In genomic region chr16:2857451-2858244, GRCh38 we compare ENCODE assay signal across 8 cellular contexts. TPM values are rescaled to one million over a fixed set of nuclear protein-coding genes. Genes with fewer than 3 reads are reported as not detected.
DNase-seq lines count a peak whose midpoint lies in the region; ATAC-seq, FAIRE-seq and TF ChIP-seq lines count a peak whose summit lies in the region.

Gene PRSS22 (minus strand): TSS chr16:2858170. CDS start chr16:2858104, 66 bp downstream.

- no peak within 1 kb of the TSS for H3K56ac ChIP-seq in H9 (ENCODE audit: insufficient read length, low read depth, low read length)

- CTCF ChIA-PET in HepG2 (lab: Yijun Ruan, JAX; ENCODE audit: low intra/inter-chr PET ratio, low total read pairs), result no interaction called here

- H3K18ac ChIP-seq in H9 (ENCODE audit: insufficient read length, low read depth, low read length), result no peak within 1 kb of the TSS

- intact Hi-C loops in HepG2 (cut with micrococcal nuclease; ENCODE audit: unreplicated experiment), result no loop called here
- intact Hi-C loops in left cardiac atrium (cut with DNase I), result no loop called here

- no peaks in the 10 kb centered on the region for H3K9me3 ChIP-seq in H9 (ENCODE audit: control insufficient read depth, low read depth, low read length)
- peaks cover 12% of the 10 kb centered on the region; the same call in 1 of the 2 replicates for H3K9me3 ChIP-seq in HepG2 (ENCODE audit: low read length)

- peak within 1 kb of the TSS; percentile 81 for H3K4me2 ChIP-seq in H9 (ENCODE audit: insufficient read depth, insufficient read length, low read length)
- H3K4me2 ChIP-seq in HepG2 (ENCODE audit: low read depth, low read length), result peak within 1 kb of the TSS; percentile 64

- no peak within 1 kb of the TSS for H3K4ac ChIP-seq in H9 (ENCODE audit: low read depth, low read length)

- H3K27ac ChIP-seq in 22Rv1 (peak within 1 kb of the TSS; percentile 74), H9 (ENCODE audit: insufficient read length, low read depth, low read length) (no peak within 1 kb of the TSS), HepG2 (ENCODE audit: extremely low read length, insufficient read depth, low read length) (no peak within 1 kb of the TSS), brain microvascular endothelial cell (no peak within 1 kb of the TSS)

- TF ChIP-seq RAD21 in HepG2 (CRISPR knock-in tag; IDR thresholded peaks at IDR 0.05), result no peak

- in situ Hi-C loops in HepG2 (cut with HindIII; ENCODE audit: extremely low pct_ligation_motif_present, low pct_unique_long_range_greater_than_20kb) (no loop called here), brain microvascular endothelial cell (cut with HindIII; ENCODE audit: low pct_ligation_motif_present, low sequenced_read_pairs) (no loop called here)

- H2AK5ac ChIP-seq in H9 (ENCODE audit: insufficient read length, low read length), result no peak within 1 kb of the TSS

- H3K79me1 ChIP-seq in H9 (ENCODE audit: insufficient read depth, low read depth, low read length, poor library complexity, severe bottlenecking), result no peaks in the 10 kb centered on the region

- H3K23me2 ChIP-seq in H9 (ENCODE audit: insufficient read length, low read depth, low read length, poor library complexity, severe bottlenecking), result peaks cover 5% of the 10 kb centered on the region

- peaks cover 2 to 11% (median 10%) of the 10 kb centered on the region in 3 experiments for H3K36me3 Mint-ChIP-seq in H9 (ENCODE audit: insufficient read depth in 1 of 3, low read depth in 3 of 3)
- no peaks in the 10 kb centered on the region for H3K36me3 Mint-ChIP-seq in activated naive CD8-positive, alpha-beta T cell treated with anti-CD3 and anti-CD28 coated beads, Interleukin-2, amount 10 ng/mL, durations not matched to agents 7 days and 5 days

- no peak within 1 kb of the TSS for H2BK15ac ChIP-seq in H9 (ENCODE audit: low read depth, low read length)

- FAIRE-seq in HepG2 (lab: Jason Lieb, UNC), result no peak

- H3K23ac ChIP-seq in H9 (ENCODE audit: insufficient read length, low read depth, low read length), result no peak within 1 kb of the TSS

- H3K36me3 ChIP-seq in HepG2 (replicated peaks in 1 of 2; ENCODE audit: control insufficient read depth in 1 of 2, insufficient read depth in 2 of 2, low read length in 2 of 2), result no peaks in the 10 kb centered on the region
- H3K36me3 ChIP-seq in brain microvascular endothelial cell (replicated peaks), result no peaks in the 10 kb centered on the region

- H2BK120ac ChIP-seq in H9 (ENCODE audit: low read depth, low read length, poor library complexity, severe bottlenecking), result no peak within 1 kb of the TSS

- H3K14ac ChIP-seq in H9 (ENCODE audit: insufficient read depth, low read length), result no peak within 1 kb of the TSS

- TF ChIP-seq CTCF in 22Rv1 (IDR thresholded peaks at IDR 0.05) (no peak), H9 (conservative IDR thresholded peaks at IDR 0.05) (no peak), HepG2 (CRISPR knock-in tag; IDR thresholded peaks at IDR 0.05) (no peak), brain microvascular endothelial cell (IDR thresholded peaks at IDR 0.05; ENCODE audit: low read depth, low read length, missing control alignments) (no peak)

- peak; percentile 11 for ATAC-seq in activated naive CD8-positive, alpha-beta T cell treated with anti-CD3 and anti-CD28 coated beads, Interleukin-2, amount 10 ng/mL, durations not matched to agents 7 days and 5 days (ENCODE audit: low read depth)
- peak; percentile 46 for ATAC-seq in HepG2
- no peak for ATAC-seq in GM19463 (IDR thresholded peaks at IDR 0.05; ENCODE audit: unreplicated experiment)
- ATAC-seq in GM21786 (IDR thresholded peaks at IDR 0.05; ENCODE audit: unreplicated experiment), result no peak
- no peak for ATAC-seq in left cardiac atrium

- H3K9ac ChIP-seq in H9 (ENCODE audit: extremely low read depth, insufficient read length, low read length) (no peak within 1 kb of the TSS), HepG2 (ENCODE audit: insufficient read depth, low read depth, low read length) (no peak within 1 kb of the TSS)

- no peak within 1 kb of the TSS for H2BK12ac ChIP-seq in H9 (ENCODE audit: insufficient read length, low read depth, low read length)

- H4K5ac ChIP-seq in H9 (ENCODE audit: insufficient read length, low read depth, low read length), result no peak within 1 kb of the TSS

- WGBS in H9 (ENCODE audit: extremely low coverage, insufficient read length, low lambda C conversion rate), result no CpG with 5 or more reads among the region's 42 CpGs
- WGBS in HepG2 (ENCODE audit: low lambda C conversion rate), result 23% methylated on average over 37 of the region's 42 CpGs

- H3K9me3 Mint-ChIP-seq in H9, result peaks cover 20 to 26% of the 10 kb centered on the region in 2 experiments
- peaks cover 15% of the 10 kb centered on the region for H3K9me3 Mint-ChIP-seq in activated naive CD8-positive, alpha-beta T cell treated with anti-CD3 and anti-CD28 coated beads, Interleukin-2, amount 10 ng/mL, durations not matched to agents 7 days and 5 days

- BruUV-seq in HepG2 (replicated peaks; lab: Mats Ljungman, UMichigan), result no TSS peak

- no peak within 1 kb of the TSS for H2BK5ac ChIP-seq in H9 (ENCODE audit: insufficient read length, low read length)

- H3K27ac Mint-ChIP-seq in H9, result no peak within 1 kb of the TSS
- peak within 1 kb of the TSS; percentile 69 for H3K27ac Mint-ChIP-seq in activated naive CD8-positive, alpha-beta T cell treated with anti-CD3 and anti-CD28 coated beads, Interleukin-2, amount 10 ng/mL, durations not matched to agents 7 days and 5 days

- H4K20me1 ChIP-seq in H9 (ENCODE audit: control insufficient read depth, insufficient read depth, insufficient read length), result no peaks in the 10 kb centered on the region
- H4K20me1 ChIP-seq in HepG2 (ENCODE audit: insufficient read depth, low read length), result no peaks in the 10 kb centered on the region

- no peak within 1 kb of the TSS for H4K91ac ChIP-seq in H9 (ENCODE audit: insufficient read length, low read depth, low read length)

- POLR2A ChIA-PET in activated naive CD8-positive, alpha-beta T cell treated with anti-CD3 and anti-CD28 coated beads, Interleukin-2, amount 10 ng/mL, durations not matched to agents 7 days and 5 days (lab: Charles Lee), result no interaction called here
- POLR2A ChIA-PET in HepG2 (lab: Yijun Ruan, JAX), result interaction anchor here (0.6 to 2.1 kb wide), 4 partner anchors 10 to 278 kb away, joined by 3 to 11 read pairs (median 6); no protein-coding TSS in a partner anchor

- H3K79me2 ChIP-seq in H9 (ENCODE audit: insufficient read depth, low read length) (no peaks in the 10 kb centered on the region), HepG2 (ENCODE audit: insufficient read depth, low read length) (no peaks in the 10 kb centered on the region)

- no peak within 1 kb of the TSS for H2BK20ac ChIP-seq in H9 (ENCODE audit: low read depth, low read length, poor library complexity, severe bottlenecking)

- TF ChIP-seq POLR2A in HepG2 (IDR thresholded peaks at IDR 0.05; ENCODE audit: insufficient read depth in 1 of 2, low read depth in 2 of 2, low read length in 2 of 2), result no peak

- peaks cover 34% of the 10 kb centered on the region for H3K27me3 Mint-ChIP-seq in H9 (ENCODE audit: low read depth)
- peaks cover 8% of the 10 kb centered on the region for H3K27me3 Mint-ChIP-seq in activated naive CD8-positive, alpha-beta T cell treated with anti-CD3 and anti-CD28 coated beads, Interleukin-2, amount 10 ng/mL, durations not matched to agents 7 days and 5 days

- H3K4me3 ChIP-seq in HepG2 (replicated peaks in 1 of 3; ENCODE audit: insufficient read depth in 1 of 3, low read depth in 2 of 3, low read length in 3 of 3) (peak within 1 kb of the TSS in 1 of 3 experiments; percentile 63; a peak in 1 of 6 replicates), brain microvascular endothelial cell (ENCODE audit: low read depth, low read length) (no peak within 1 kb of the TSS)

- H3K27me3 ChIP-seq in H9 (ENCODE audit: insufficient read depth, low read length) (no peaks in the 10 kb centered on the region), HepG2 (ENCODE audit: control insufficient read depth in 1 of 2, insufficient read depth in 2 of 2, low read length in 2 of 2) (peaks cover 0 to 2% of the 10 kb centered on the region in 2 experiments; a peak in 2 of 5 replicates), brain microvascular endothelial cell (replicated peaks) (peaks cover 8% of the 10 kb centered on the region)

- no peak within 1 kb of the TSS for H4K8ac ChIP-seq in H9 (replicated peaks; ENCODE audit: insufficient read length, low read depth, low read length)

- TF ChIP-seq EP300 in HepG2 (IDR thresholded peaks at IDR 0.05; ENCODE audit: low read depth in 2 of 2, low read length in 2 of 2) (no peak), HepG2 (CRISPR knock-in tag; IDR thresholded peaks at IDR 0.05; ENCODE audit: borderline replicate concordance) (no peak)

- peak; percentile 74 for DNase-seq in H9
- DNase-seq in activated naive CD8-positive, alpha-beta T cell treated with anti-CD3 and anti-CD28 coated beads, Interleukin-2, amount 10 ng/mL, durations not matched to agents 7 days and 5 days, result no peak
- no peak for DNase-seq in HepG2 (ENCODE audit: low spot score)
- no peak for DNase-seq in brain microvascular endothelial cell
- DNase-seq in left cardiac atrium, result no peak

- H2AFZ ChIP-seq in H9 (ENCODE audit: low read length) (no peak within 1 kb of the TSS), HepG2 (ENCODE audit: low read length) (no peak within 1 kb of the TSS)

- H3K4me1 ChIP-seq in H9 (ENCODE audit: insufficient read depth, low read length), result no peaks in the 10 kb centered on the region
- H3K4me1 ChIP-seq in HepG2 (ENCODE audit: insufficient read depth, low read length), result peaks cover 16% of the 10 kb centered on the region

- peak within 1 kb of the TSS; percentile 63 to 81 for H3K4me3 Mint-ChIP-seq in H9
- H3K4me3 Mint-ChIP-seq in activated naive CD8-positive, alpha-beta T cell treated with anti-CD3 and anti-CD28 coated beads, Interleukin-2, amount 10 ng/mL, durations not matched to agents 7 days and 5 days, result peak within 1 kb of the TSS; percentile 71

- peaks cover 5 to 7% of the 10 kb centered on the region in 2 experiments; a peak in 3 of 4 replicates for H3K4me1 Mint-ChIP-seq in H9
- peaks cover 3% of the 10 kb centered on the region for H3K4me1 Mint-ChIP-seq in activated naive CD8-positive, alpha-beta T cell treated with anti-CD3 and anti-CD28 coated beads, Interleukin-2, amount 10 ng/mL, durations not matched to agents 7 days and 5 days

- H3T11ph ChIP-seq in H9 (ENCODE audit: low read length), result no peak within 1 kb of the TSS

RNA-seq across cellular contexts. Expression of gene PRSS22, which starts in this region (rescaled TPM):
- total RNA-seq in H9 (2021), result 1.9 and 2.4 TPM in 2 replicates
- total RNA-seq in activated naive CD8-positive, alpha-beta T cell treated with anti-CD3 and anti-CD28 coated beads, Interleukin-2, amount 10 ng/mL, durations not matched to agents 7 days and 5 days, result not detected
- total RNA-seq in HepG2 (2016; rRNA removed; fragmentation: Illumina TruSeq; extraction: Trizol), result 0.24 TPM in 1 of 2 replicates, not detected in the other
- not detected in 2 replicates for total RNA-seq in HepG2 (2016; cell fraction: cytosol; rRNA removed; fragmentation: Illumina TruSeq; extraction: Trizol; ENCODE audit: low read depth)
- total RNA-seq in HepG2 (2016; cell fraction: insoluble cytoplasmic fraction; rRNA removed; fragmentation: Illumina TruSeq; extraction: Trizol), result 0.15 TPM in 1 of 2 replicates, not detected in the other
- total RNA-seq in HepG2 (2016; cell fraction: membrane; rRNA removed; fragmentation: Illumina TruSeq; extraction: Trizol), result not detected in 2 replicates
- total RNA-seq in HepG2 (2016; cell fraction: nucleus; rRNA removed; fragmentation: Illumina TruSeq; extraction: Trizol), result not detected in 2 replicates
- polyA plus RNA-seq in HepG2 (2011; rRNA removed), result 0.24 and 0.32 TPM in 2 replicates
- 0.26 and 0.27 TPM in 2 replicates for polyA plus RNA-seq in HepG2 (2011; cell fraction: cytosol; rRNA removed)
- polyA plus RNA-seq in HepG2 (2011; cell fraction: nucleus; rRNA removed), result 0.87 and 0.88 TPM in 2 replicates
- polyA plus RNA-seq in HepG2 (2012), result not detected in 2 replicates
- polyA plus RNA-seq in HepG2 (2016; cell fraction: cytosol; fragmentation: Illumina TruSeq; extraction: Trizol; ENCODE audit: low read depth), result not detected in 2 replicates
- not detected in 2 replicates for polyA plus RNA-seq in HepG2 (2016; cell fraction: insoluble cytoplasmic fraction; fragmentation: Illumina TruSeq; extraction: Trizol; ENCODE audit: low read depth)
- polyA plus RNA-seq in HepG2 (2016; cell fraction: membrane; fragmentation: Illumina TruSeq; extraction: Trizol; ENCODE audit: low read depth), result not detected in 2 replicates
- polyA plus RNA-seq in HepG2 (2016; cell fraction: nucleus; fragmentation: Illumina TruSeq; extraction: Trizol; ENCODE audit: insufficient read depth, low read depth), result 0.57 TPM in 1 of 2 replicates, not detected in the other
- polyA minus RNA-seq in HepG2 (2011; rRNA and poly(A)+ RNA removed; ENCODE audit: low replicate concordance), result 0.42 and 1.0 TPM in 2 replicates
- polyA minus RNA-seq in HepG2 (2011; cell fraction: cytosol; rRNA and poly(A)+ RNA removed), result not detected in 2 replicates
- polyA minus RNA-seq in HepG2 (2011; cell fraction: nucleus; rRNA and poly(A)+ RNA removed), result not detected in 2 replicates
- not detected for total RNA-seq in left cardiac atrium

Comparison
In these comparisons a context has a peak if more than half of its experiments do, and no peak if none do; other contexts are left out.
1. Peak in ATAC-seq in activated naive CD8-positive, alpha-beta T cell treated with anti-CD3 and anti-CD28 coated beads, Interleukin-2, amount 10 ng/mL, durations not matched to agents 7 days and 5 days; RNA of the gene not detected or under 1 TPM.